2 cellular contexts compared by ENCODE assay signal in genomic region chr7:23205861-23206510, GRCh38.
TF ChIP-seq lines count a peak whose summit lies in the region.

No MANE protein-coding gene starts in this region.

TF ChIP-seq in IMR-90, 13 proteins besides CTCF, POLR2A, EP300 and RAD21:
- TF ChIP-seq RFX5 (IDR thresholded peaks at IDR 0.05; ENCODE audit: low read depth, low read length) (no peak), FOS (IDR thresholded peaks at IDR 0.05; ENCODE audit: low read depth, low read length) (no peak), CEBPB (IDR thresholded peaks at IDR 0.05; ENCODE audit: low read depth, low read length) (no peak), BHLHE40 (IDR thresholded peaks at IDR 0.05; ENCODE audit: low read depth, low read length) (no peak), ELK1 (IDR thresholded peaks at IDR 0.05; ENCODE audit: borderline replicate concordance, low read depth, low read length) (no peak), SMC3 (IDR thresholded peaks at IDR 0.05; ENCODE audit: low read depth, low read length) (no peak), MAFK (IDR thresholded peaks at IDR 0.05; ENCODE audit: low read depth, low read length) (no peak)

TF ChIP-seq in GM12878, 131 proteins besides CTCF, POLR2A, EP300 and RAD21:
- TF ChIP-seq CREM (IDR thresholded peaks at IDR 0.05; ENCODE audit: low read depth) (no peak), YY1 (IDR thresholded peaks at IDR 0.05; ENCODE audit: low read depth, low read length) (peak; percentile 62; the same call in 1 of the 2 replicates)
TF ChIP-seq in GM12878: peak in this region for 1.
